Comparison of ENCODE assay signal across 1 cellular context in the genomic region with DNA sequence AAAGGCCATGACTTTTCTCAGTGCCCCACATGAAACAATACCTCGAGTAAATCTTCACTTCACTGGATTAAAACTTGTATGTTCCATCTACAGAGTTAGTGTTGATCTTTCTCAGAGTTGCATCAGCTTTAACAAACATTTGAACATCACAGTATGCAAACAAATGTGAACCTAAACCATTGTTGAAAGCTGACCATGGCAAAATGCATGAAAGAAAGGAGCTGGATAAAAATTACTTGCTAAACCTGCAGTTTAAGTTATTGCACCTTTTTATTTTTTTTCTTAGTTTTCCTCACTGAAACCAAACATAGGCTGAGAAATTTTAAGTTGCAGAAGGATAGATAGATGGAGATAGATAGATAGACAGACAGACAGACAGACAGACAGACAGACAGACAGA.
A peak's percentile ranks its signal among the peaks of the same experiment; 100 is the strongest.
TF ChIP-seq lines count a peak whose summit lies in the region.

No MANE protein-coding gene starts in this region.

TF ChIP-seq in HepG2, 621 proteins besides CTCF, POLR2A, EP300 and RAD21 (continued from another document and continues in another):
- TF ChIP-seq SP5 (CRISPR knock-in tag; IDR thresholded peaks at IDR 0.05; ENCODE audit: borderline replicate concordance, low read depth) (no peak; the same call in 1 of the 2 replicates), FOXC1 (CRISPR knock-in tag; IDR thresholded peaks at IDR 0.05; ENCODE audit: borderline replicate concordance) (no peak), CEBPB (IDR thresholded peaks at IDR 0.05; ENCODE audit: borderline replicate concordance, low read depth, low read length) (peak; percentile 98), ZMYM4 (CRISPR knock-in tag; IDR thresholded peaks at IDR 0.05) (peak; percentile 74; the same call in 1 of the 2 replicates), SOX13 (IDR thresholded peaks at IDR 0.05) (peak; percentile 93), SOX13 (CRISPR knock-in tag; conservative IDR thresholded peaks at IDR 0.05 in 1 of 2, IDR thresholded peaks at IDR 0.05 in 1 of 2) (peak in 1 of 2 experiments; percentile 99; a peak in 2 of 4 replicates), FOXA1 (IDR thresholded peaks at IDR 0.05) (peak; percentile 94), FOXA1 (CRISPR knock-in tag; IDR thresholded peaks at IDR 0.05) (peak; percentile 98), ZNF451 (CRISPR knock-in tag; IDR thresholded peaks at IDR 0.05) (no peak), RORA (CRISPR knock-in tag; IDR thresholded peaks at IDR 0.05) (no peak), ELF4 (CRISPR knock-in tag; IDR thresholded peaks at IDR 0.05; ENCODE audit: borderline replicate concordance) (no peak), HMG20A (CRISPR knock-in tag; IDR thresholded peaks at IDR 0.05; ENCODE audit: borderline replicate concordance) (peak; percentile 98), TBX3 (IDR thresholded peaks at IDR 0.05; ENCODE audit: borderline replicate concordance) (peak; percentile 79; the same call in 1 of the 2 replicates), GABPA (IDR thresholded peaks at IDR 0.05; ENCODE audit: low read depth, low read length) (no peak), GABPA (CRISPR knock-in tag; IDR thresholded peaks at IDR 0.05; ENCODE audit: low read depth) (peak; percentile 27; the same call in 1 of the 2 replicates), ZFP36L1 (CRISPR knock-in tag; IDR thresholded peaks at IDR 0.05) (no peak), ZNF225 (CRISPR knock-in tag; IDR thresholded peaks at IDR 0.05) (no peak), TBL1XR1 (IDR thresholded peaks at IDR 0.05; ENCODE audit: borderline replicate concordance, low read length, partially characterized antibody) (peak; percentile 50), ZSCAN21 (CRISPR knock-in tag; IDR thresholded peaks at IDR 0.05; ENCODE audit: borderline replicate concordance) (no peak), BCL6 (CRISPR knock-in tag; IDR thresholded peaks at IDR 0.05) (peak; percentile 96), MTF2 (CRISPR knock-in tag; IDR thresholded peaks at IDR 0.05; ENCODE audit: borderline replicate concordance) (no peak), ZKSCAN8 (CRISPR knock-in tag; IDR thresholded peaks at IDR 0.05; ENCODE audit: borderline replicate concordance) (peak; percentile 78; the same call in 1 of the 2 replicates), RBM39 (IDR thresholded peaks at IDR 0.05; ENCODE audit: low read depth, low read length, poor library complexity, severe bottlenecking) (no peak), SMARCE1 (IDR thresholded peaks at IDR 0.05; ENCODE audit: borderline replicate concordance) (peak; percentile 74; the same call in 1 of the 2 replicates), ATAD3A (CRISPR knock-in tag; IDR thresholded peaks at IDR 0.05) (no peak), HNF4G (IDR thresholded peaks at IDR 0.05; ENCODE audit: borderline replicate concordance, low read depth, low read length) (peak; percentile 49; the same call in 1 of the 2 replicates), HNF4G (CRISPR knock-in tag; IDR thresholded peaks at IDR 0.05; ENCODE audit: borderline replicate concordance, low read depth) (no peak), ISL2 (CRISPR knock-in tag; IDR thresholded peaks at IDR 0.05) (peak; percentile 94), ZSCAN25 (CRISPR knock-in tag; IDR thresholded peaks at IDR 0.05) (peak; percentile 41; the same call in 1 of the 2 replicates), CEBPG (CRISPR knock-in tag; IDR thresholded peaks at IDR 0.05) (peak; percentile 100), MAFF (IDR thresholded peaks at IDR 0.05; ENCODE audit: low read depth, low read length) (peak; percentile 90)
- TF ChIP-seq, protein P1, sequence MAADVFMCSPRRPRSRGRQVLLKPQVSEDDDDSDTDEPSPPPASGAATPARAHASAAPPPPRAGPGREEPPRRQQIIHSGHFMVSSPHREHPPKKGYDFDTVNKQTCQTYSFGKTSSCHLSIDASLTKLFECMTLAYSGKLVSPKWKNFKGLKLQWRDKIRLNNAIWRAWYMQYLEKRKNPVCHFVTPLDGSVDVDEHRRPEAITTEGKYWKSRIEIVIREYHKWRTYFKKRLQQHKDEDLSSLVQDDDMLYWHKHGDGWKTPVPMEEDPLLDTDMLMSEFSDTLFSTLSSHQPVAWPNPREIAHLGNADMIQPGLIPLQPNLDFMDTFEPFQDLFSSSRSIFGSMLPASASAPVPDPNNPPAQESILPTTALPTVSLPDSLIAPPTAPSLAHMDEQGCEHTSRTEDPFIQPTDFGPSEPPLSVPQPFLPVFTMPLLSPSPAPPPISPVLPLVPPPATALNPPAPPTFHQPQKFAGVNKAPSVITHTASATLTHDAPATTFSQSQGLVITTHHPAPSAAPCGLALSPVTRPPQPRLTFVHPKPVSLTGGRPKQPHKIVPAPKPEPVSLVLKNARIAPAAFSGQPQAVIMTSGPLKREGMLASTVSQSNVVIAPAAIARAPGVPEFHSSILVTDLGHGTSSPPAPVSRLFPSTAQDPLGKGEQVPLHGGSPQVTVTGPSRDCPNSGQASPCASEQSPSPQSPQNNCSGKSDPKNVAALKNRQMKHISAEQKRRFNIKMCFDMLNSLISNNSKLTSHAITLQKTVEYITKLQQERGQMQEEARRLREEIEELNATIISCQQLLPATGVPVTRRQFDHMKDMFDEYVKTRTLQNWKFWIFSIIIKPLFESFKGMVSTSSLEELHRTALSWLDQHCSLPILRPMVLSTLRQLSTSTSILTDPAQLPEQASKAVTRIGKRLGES (CRISPR knock-in tag; IDR thresholded peaks at IDR 0.05; ENCODE audit: borderline replicate concordance): 0 out of 2 replicates have a peak, but pooled peaks have one; percentile 61
- TF ChIP-seq, protein P2, sequence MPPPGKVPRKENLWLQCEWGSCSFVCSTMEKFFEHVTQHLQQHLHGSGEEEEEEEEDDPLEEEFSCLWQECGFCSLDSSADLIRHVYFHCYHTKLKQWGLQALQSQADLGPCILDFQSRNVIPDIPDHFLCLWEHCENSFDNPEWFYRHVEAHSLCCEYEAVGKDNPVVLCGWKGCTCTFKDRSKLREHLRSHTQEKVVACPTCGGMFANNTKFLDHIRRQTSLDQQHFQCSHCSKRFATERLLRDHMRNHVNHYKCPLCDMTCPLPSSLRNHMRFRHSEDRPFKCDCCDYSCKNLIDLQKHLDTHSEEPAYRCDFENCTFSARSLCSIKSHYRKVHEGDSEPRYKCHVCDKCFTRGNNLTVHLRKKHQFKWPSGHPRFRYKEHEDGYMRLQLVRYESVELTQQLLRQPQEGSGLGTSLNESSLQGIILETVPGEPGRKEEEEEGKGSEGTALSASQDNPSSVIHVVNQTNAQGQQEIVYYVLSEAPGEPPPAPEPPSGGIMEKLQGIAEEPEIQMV (CRISPR knock-in tag; IDR thresholded peaks at IDR 0.05; ENCODE audit: low read depth): no peak
- TF ChIP-seq, protein P3, sequence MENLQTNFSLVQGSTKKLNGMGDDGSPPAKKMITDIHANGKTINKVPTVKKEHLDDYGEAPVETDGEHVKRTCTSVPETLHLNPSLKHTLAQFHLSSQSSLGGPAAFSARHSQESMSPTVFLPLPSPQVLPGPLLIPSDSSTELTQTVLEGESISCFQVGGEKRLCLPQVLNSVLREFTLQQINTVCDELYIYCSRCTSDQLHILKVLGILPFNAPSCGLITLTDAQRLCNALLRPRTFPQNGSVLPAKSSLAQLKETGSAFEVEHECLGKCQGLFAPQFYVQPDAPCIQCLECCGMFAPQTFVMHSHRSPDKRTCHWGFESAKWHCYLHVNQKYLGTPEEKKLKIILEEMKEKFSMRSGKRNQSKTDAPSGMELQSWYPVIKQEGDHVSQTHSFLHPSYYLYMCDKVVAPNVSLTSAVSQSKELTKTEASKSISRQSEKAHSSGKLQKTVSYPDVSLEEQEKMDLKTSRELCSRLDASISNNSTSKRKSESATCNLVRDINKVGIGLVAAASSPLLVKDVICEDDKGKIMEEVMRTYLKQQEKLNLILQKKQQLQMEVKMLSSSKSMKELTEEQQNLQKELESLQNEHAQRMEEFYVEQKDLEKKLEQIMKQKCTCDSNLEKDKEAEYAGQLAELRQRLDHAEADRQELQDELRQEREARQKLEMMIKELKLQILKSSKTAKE (CRISPR knock-in tag; IDR thresholded peaks at IDR 0.05; ENCODE audit: borderline replicate concordance): peak; percentile 61; the same call in 1 of the 2 replicates
- TF ChIP-seq, protein P4, sequence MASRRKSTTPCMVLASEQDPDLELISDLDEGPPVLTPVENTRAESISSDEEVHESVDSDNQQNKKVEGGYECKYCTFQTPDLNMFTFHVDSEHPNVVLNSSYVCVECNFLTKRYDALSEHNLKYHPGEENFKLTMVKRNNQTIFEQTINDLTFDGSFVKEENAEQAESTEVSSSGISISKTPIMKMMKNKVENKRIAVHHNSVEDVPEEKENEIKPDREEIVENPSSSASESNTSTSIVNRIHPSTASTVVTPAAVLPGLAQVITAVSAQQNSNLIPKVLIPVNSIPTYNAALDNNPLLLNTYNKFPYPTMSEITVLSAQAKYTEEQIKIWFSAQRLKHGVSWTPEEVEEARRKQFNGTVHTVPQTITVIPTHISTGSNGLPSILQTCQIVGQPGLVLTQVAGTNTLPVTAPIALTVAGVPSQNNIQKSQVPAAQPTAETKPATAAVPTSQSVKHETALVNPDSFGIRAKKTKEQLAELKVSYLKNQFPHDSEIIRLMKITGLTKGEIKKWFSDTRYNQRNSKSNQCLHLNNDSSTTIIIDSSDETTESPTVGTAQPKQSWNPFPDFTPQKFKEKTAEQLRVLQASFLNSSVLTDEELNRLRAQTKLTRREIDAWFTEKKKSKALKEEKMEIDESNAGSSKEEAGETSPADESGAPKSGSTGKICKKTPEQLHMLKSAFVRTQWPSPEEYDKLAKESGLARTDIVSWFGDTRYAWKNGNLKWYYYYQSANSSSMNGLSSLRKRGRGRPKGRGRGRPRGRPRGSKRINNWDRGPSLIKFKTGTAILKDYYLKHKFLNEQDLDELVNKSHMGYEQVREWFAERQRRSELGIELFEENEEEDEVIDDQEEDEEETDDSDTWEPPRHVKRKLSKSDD (CRISPR knock-in tag; IDR thresholded peaks at IDR 0.05; ENCODE audit: low read depth): no peak; the same call in 1 of the 2 replicates
- TF ChIP-seq, protein P5, sequence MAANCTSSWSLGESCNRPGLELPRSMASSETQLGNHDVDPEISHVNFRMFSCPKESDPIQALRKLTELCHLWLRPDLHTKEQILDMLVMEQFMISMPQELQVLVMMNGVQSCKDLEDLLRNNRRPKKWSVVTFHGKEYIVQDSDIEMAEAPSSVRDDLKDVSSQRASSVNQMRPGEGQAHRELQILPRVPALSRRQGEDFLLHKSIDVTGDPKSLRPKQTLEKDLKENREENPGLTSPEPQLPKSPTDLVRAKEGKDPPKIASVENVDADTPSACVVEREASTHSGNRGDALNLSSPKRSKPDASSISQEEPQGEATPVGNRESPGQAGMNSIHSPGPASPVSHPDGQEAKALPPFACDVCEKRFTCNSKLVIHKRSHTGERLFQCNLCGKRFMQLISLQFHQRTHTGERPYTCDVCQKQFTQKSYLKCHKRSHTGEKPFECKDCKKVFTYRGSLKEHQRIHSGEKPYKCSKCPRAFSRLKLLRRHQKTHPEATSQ (CRISPR knock-in tag; IDR thresholded peaks at IDR 0.05; ENCODE audit: borderline replicate concordance): peak; percentile 84; the same call in 1 of the 2 replicates
- TF ChIP-seq, protein P6, sequence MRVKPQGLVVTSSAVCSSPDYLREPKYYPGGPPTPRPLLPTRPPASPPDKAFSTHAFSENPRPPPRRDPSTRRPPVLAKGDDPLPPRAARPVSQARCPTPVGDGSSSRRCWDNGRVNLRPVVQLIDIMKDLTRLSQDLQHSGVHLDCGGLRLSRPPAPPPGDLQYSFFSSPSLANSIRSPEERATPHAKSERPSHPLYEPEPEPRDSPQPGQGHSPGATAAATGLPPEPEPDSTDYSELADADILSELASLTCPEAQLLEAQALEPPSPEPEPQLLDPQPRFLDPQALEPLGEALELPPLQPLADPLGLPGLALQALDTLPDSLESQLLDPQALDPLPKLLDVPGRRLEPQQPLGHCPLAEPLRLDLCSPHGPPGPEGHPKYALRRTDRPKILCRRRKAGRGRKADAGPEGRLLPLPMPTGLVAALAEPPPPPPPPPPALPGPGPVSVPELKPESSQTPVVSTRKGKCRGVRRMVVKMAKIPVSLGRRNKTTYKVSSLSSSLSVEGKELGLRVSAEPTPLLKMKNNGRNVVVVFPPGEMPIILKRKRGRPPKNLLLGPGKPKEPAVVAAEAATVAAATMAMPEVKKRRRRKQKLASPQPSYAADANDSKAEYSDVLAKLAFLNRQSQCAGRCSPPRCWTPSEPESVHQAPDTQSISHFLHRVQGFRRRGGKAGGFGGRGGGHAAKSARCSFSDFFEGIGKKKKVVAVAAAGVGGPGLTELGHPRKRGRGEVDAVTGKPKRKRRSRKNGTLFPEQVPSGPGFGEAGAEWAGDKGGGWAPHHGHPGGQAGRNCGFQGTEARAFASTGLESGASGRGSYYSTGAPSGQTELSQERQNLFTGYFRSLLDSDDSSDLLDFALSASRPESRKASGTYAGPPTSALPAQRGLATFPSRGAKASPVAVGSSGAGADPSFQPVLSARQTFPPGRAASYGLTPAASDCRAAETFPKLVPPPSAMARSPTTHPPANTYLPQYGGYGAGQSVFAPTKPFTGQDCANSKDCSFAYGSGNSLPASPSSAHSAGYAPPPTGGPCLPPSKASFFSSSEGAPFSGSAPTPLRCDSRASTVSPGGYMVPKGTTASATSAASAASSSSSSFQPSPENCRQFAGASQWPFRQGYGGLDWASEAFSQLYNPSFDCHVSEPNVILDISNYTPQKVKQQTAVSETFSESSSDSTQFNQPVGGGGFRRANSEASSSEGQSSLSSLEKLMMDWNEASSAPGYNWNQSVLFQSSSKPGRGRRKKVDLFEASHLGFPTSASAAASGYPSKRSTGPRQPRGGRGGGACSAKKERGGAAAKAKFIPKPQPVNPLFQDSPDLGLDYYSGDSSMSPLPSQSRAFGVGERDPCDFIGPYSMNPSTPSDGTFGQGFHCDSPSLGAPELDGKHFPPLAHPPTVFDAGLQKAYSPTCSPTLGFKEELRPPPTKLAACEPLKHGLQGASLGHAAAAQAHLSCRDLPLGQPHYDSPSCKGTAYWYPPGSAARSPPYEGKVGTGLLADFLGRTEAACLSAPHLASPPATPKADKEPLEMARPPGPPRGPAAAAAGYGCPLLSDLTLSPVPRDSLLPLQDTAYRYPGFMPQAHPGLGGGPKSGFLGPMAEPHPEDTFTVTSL (CRISPR knock-in tag; IDR thresholded peaks at IDR 0.05; ENCODE audit: borderline replicate concordance): peak; percentile 100
- TF ChIP-seq, protein P7, sequence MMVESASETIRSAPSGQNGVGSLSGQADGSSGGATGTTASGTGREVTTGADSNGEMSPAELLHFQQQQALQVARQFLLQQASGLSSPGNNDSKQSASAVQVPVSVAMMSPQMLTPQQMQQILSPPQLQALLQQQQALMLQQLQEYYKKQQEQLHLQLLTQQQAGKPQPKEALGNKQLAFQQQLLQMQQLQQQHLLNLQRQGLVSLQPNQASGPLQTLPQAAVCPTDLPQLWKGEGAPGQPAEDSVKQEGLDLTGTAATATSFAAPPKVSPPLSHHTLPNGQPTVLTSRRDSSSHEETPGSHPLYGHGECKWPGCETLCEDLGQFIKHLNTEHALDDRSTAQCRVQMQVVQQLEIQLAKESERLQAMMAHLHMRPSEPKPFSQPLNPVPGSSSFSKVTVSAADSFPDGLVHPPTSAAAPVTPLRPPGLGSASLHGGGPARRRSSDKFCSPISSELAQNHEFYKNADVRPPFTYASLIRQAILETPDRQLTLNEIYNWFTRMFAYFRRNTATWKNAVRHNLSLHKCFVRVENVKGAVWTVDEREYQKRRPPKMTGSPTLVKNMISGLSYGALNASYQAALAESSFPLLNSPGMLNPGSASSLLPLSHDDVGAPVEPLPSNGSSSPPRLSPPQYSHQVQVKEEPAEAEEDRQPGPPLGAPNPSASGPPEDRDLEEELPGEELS (CRISPR knock-in tag; IDR thresholded peaks at IDR 0.05): peak; percentile 91
